In genomic region chr16:14286381-14287230, GRCh38 we compare ENCODE assay signal across 8 cellular contexts.
DNase-seq lines count a peak whose midpoint lies in the region; ATAC-seq and TF ChIP-seq lines count a peak whose summit lies in the region.

No MANE protein-coding gene starts in this region.

- H3K36me3 ChIP-seq in OCI-LY3 (replicated peaks; ENCODE audit: low read depth, low read length): no peaks in the 10 kb centered on the region
- H3K36me3 ChIP-seq in mesodermal cell (ENCODE audit: control insufficient read depth, insufficient read depth, low read length): no peaks in the 10 kb centered on the region

- H3K27ac ChIP-seq in OCI-LY3 (ENCODE audit: low read length) (peak overlapping the region; percentile 33), cingulate gyrus (ENCODE audit: low read depth, low read length) (peak overlapping the region; percentile 86), mesodermal cell (ENCODE audit: low read depth, low read length, severe bottlenecking) (no peak overlapping the region)

- H3K27ac Mint-ChIP-seq in type B pancreatic cell: peak overlapping the region; percentile 77

- H3K27me3 ChIP-seq in OCI-LY3 (ENCODE audit: low read depth, low read length): no peaks in the 10 kb centered on the region

- H3K9me3 Mint-ChIP-seq in type B pancreatic cell: peaks cover 11% of the 10 kb centered on the region

- ATAC-seq in GM21390 (IDR thresholded peaks at IDR 0.05; ENCODE audit: unreplicated experiment): peak; percentile 16
- no peak for ATAC-seq in GM18909 (IDR thresholded peaks at IDR 0.05; ENCODE audit: poor library complexity, unreplicated experiment)

- H3K4me1 ChIP-seq in OCI-LY3 (ENCODE audit: low read length) (peaks cover 12% of the 10 kb centered on the region), mesodermal cell (ENCODE audit: control insufficient read depth, insufficient read depth, low read length, poor library complexity, severe bottlenecking) (no peaks in the 10 kb centered on the region)

- H4K20me1 ChIP-seq in OCI-LY3 (ENCODE audit: insufficient read depth, low read length): no peaks in the 10 kb centered on the region

- H3K9ac ChIP-seq in OCI-LY3 (ENCODE audit: low read length): peak overlapping the region; percentile 49

- WGBS in mesodermal cell (ENCODE audit: insufficient coverage in 2 of 2), 2 experiments: 36 to 38% methylated on average over 22 to 26 of the region's 31 CpGs

- peak; percentile 27; the same call in 1 of the 2 replicates for TF ChIP-seq CTCF in OCI-LY3 (IDR thresholded peaks at IDR 0.05; ENCODE audit: low read depth, low read length)
- no peak for TF ChIP-seq CTCF in type B pancreatic cell (conservative IDR thresholded peaks at IDR 0.05)

- peak overlapping the region; percentile 91 for H3K4me3 ChIP-seq in OCI-LY3 (ENCODE audit: low read length)
- peak overlapping the region; percentile 83 for H3K4me3 ChIP-seq in mesodermal cell (ENCODE audit: extremely low read depth, insufficient read depth, low read length, poor library complexity, severe bottlenecking)

- H3K4me2 ChIP-seq in OCI-LY3 (ENCODE audit: low read length): peak overlapping the region; percentile 91

- H3K4me3 Mint-ChIP-seq in type B pancreatic cell: peak overlapping the region; percentile 91

- peaks cover 7% of the 10 kb centered on the region for H3K4me1 Mint-ChIP-seq in type B pancreatic cell (ENCODE audit: unreplicated experiment)

- H3K36me3 Mint-ChIP-seq in type B pancreatic cell: peaks cover 5% of the 10 kb centered on the region

- DNase-seq in CD1c-positive myeloid dendritic cell (ENCODE audit: extremely low spot score) (peak; percentile 48), type B pancreatic cell (ENCODE audit: extremely low spot score, unreplicated experiment) (peak; percentile 62), GDM1 (lab: John Stamatoyannopoulos, UW) (no peak)

- no peaks in the 10 kb centered on the region for H3K79me2 ChIP-seq in OCI-LY3 (ENCODE audit: low read length)

- H2AFZ ChIP-seq in OCI-LY3 (ENCODE audit: low read depth, low read length): peak overlapping the region; percentile 91

- H3K9me3 ChIP-seq in OCI-LY3 (ENCODE audit: insufficient read depth, low read length): peaks cover 10% of the 10 kb centered on the region; the same call in 1 of the 2 replicates
- H3K9me3 ChIP-seq in mesodermal cell (ENCODE audit: control insufficient read depth, low read length): peaks cover 10% of the 10 kb centered on the region

- peaks cover 7% of the 10 kb centered on the region for H3K27me3 Mint-ChIP-seq in type B pancreatic cell
